Comparison of ENCODE assay signal across 10 cellular contexts in the genomic region with DNA sequence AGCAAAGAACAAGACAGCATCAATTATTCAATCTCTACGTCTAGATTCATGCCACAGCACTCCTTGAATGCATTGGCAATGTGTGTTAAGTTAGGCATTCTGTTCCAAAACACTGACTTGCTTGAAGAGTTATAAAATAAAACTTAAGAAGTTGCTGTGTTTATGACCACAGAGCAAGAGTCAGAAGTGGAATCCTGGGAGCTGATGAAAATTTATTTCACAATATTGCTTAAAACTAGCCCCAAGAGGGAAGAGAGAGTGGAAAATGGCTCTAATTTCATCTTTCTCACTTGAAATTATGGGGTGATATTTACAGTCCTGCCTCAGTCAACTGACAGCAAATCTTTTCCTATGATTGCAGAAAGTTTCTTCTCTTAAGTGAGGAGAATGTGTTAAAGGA.
"Had no signal": no experiment of that assay in that cellular context is flagged by ENCODE, and none has a peak within 500 bp of the region (broad histone marks: within the 10 kb centered on the region; RNA-seq: fewer than 3 reads in every experiment).

No MANE protein-coding gene starts in this region.

- H3K27ac Mint-ChIP-seq: natural killer cell treated with Interleukin-12 subunit alpha and Interleukin-12 subunit beta and Interleukin-15 and Interleukin-18, amount 100 ng/mL, for 72 hours; stimulated activated naive CD8-positive, alpha-beta T cell treated with anti-CD3 and anti-CD28 coated beads, Interleukin-15, amount 100 ng/mL, for 72 hours had no signal

- H3K36me3 ChIP-seq: heart right ventricle had no signal

- H3K27ac ChIP-seq: dorsolateral prefrontal cortex, heart right ventricle had no signal

- H3K36me3 Mint-ChIP-seq: natural killer cell treated with Interleukin-12 subunit alpha and Interleukin-12 subunit beta and Interleukin-15 and Interleukin-18, amount 100 ng/mL, for 72 hours had no signal

- H3K4me1 Mint-ChIP-seq: stimulated activated naive CD8-positive, alpha-beta T cell treated with anti-CD3 and anti-CD28 coated beads, Interleukin-15, amount 100 ng/mL, for 72 hours had no signal

- H3K4me1 ChIP-seq: heart right ventricle had no signal

- H3K4me3 ChIP-seq: dorsolateral prefrontal cortex, heart right ventricle had no signal

- H3K9me3 Mint-ChIP-seq: natural killer cell treated with Interleukin-12 subunit alpha and Interleukin-12 subunit beta and Interleukin-15 and Interleukin-18, amount 100 ng/mL, for 72 hours had no signal

- H3K4me3 Mint-ChIP-seq: natural killer cell treated with Interleukin-12 subunit alpha and Interleukin-12 subunit beta and Interleukin-15 and Interleukin-18, amount 100 ng/mL, for 72 hours; stimulated activated naive CD8-positive, alpha-beta T cell treated with anti-CD3 and anti-CD28 coated beads, Interleukin-15, amount 100 ng/mL, for 72 hours had no signal

- H3K9me3 ChIP-seq: heart right ventricle had no signal

- H3K27me3 Mint-ChIP-seq: natural killer cell treated with Interleukin-12 subunit alpha and Interleukin-12 subunit beta and Interleukin-15 and Interleukin-18, amount 100 ng/mL, for 72 hours; stimulated activated naive CD8-positive, alpha-beta T cell treated with anti-CD3 and anti-CD28 coated beads, Interleukin-15, amount 100 ng/mL, for 72 hours had no signal

- H3K27me3 ChIP-seq: dorsolateral prefrontal cortex, heart right ventricle had no signal

- DNase-seq: activated naive CD4-positive, alpha-beta T cell treated with anti-CD3 and anti-CD28 coated beads, Interleukin-2, amount 50 U/mL, for 16 hours; activated T-cell treated with anti-CD3 and anti-CD28 coated beads, Interleukin-2, amount 50 U/mL, for 1 hour; amygdala; dorsolateral prefrontal cortex; heart right ventricle; mesenchymal stem cell; stimulated activated CD4-positive, alpha-beta T cell treated with anti-CD3 and anti-CD28 coated beads, Interleukin-15, amount 100 ng/mL, for 24 hours; stimulated activated CD4-positive, alpha-beta T cell treated with anti-CD3 and anti-CD28 coated beads, Interleukin-4, amount 100 ng/mL, for 4 hours; stimulated activated naive CD8-positive, alpha-beta T cell treated with anti-CD3 and anti-CD28 coated beads, Interleukin-15, amount 100 ng/mL, for 72 hours had no signal
